ENCODE assay signal across 13 cellular contexts in genomic region chr19:5290336-5291262, GRCh38. TPM values are rescaled to one million over a fixed set of nuclear protein-coding genes. Genes with fewer than 3 reads are reported as not detected.
DNase-seq lines count a peak whose midpoint lies in the region; ATAC-seq and TF ChIP-seq lines count a peak whose summit lies in the region.
"Had no signal": no experiment of that assay in that cellular context is flagged by ENCODE, and none has a peak within 500 bp of the region (broad histone marks: within the 10 kb centered on the region; RNA-seq: fewer than 3 reads in every experiment).

No MANE protein-coding gene starts in this region.

- H3K27me3 ChIP-seq in esophagus squamous epithelium, result peaks cover 0 to 36% (median 0%) of the 10 kb centered on the region in 4 donors
- no peaks in the 10 kb centered on the region for H3K27me3 ChIP-seq in PC-3 (ENCODE audit: low read length)
- H3K27me3 ChIP-seq: cardiac muscle cell, MG63, ovary had no signal

- no peaks in the 10 kb centered on the region for H3F3A ChIP-seq in PC-3 (ENCODE audit: low read length, unreplicated experiment)

- ATAC-seq in PC-3, result no peak

- H3K27ac ChIP-seq in adipose tissue (ENCODE audit: low read depth, low read length) (peak overlapping the region; percentile 7), esophagus squamous epithelium (peak overlapping the region; percentile 15 to 92 (median 73)), temporal lobe (ENCODE audit: low read depth, low read length) (peak overlapping the region; percentile 92), PC-3 (ENCODE audit: low read length) (no peak overlapping the region)
- H3K27ac ChIP-seq: cardiac muscle cell had no signal

- TF ChIP-seq POLR2A in esophagus squamous epithelium (IDR thresholded peaks at IDR 0.05), result no peak

- POLR2A ChIA-PET in PC-3 (lab: Charles Lee; ENCODE audit: unreplicated experiment), result no interaction called here

- TF ChIP-seq CTCF in esophagus squamous epithelium (IDR thresholded peaks at IDR 0.05), result no peak
- TF ChIP-seq CTCF in nephron progenitor cell (IDR thresholded peaks at IDR 0.05), result no peak
- TF ChIP-seq CTCF in PC-3 (conservative IDR thresholded peaks at IDR 0.05; ENCODE audit: low read depth, low read length), result no peak

- H3K9me3 Mint-ChIP-seq in nephron progenitor cell, result no peaks in the 10 kb centered on the region

- intact Hi-C loops in esophagus squamous epithelium (cut with DNase I) (no loop called here), PC-3 (cut with micrococcal nuclease) (no loop called here)

- peaks cover 20% of the 10 kb centered on the region for H3K36me3 Mint-ChIP-seq in nephron progenitor cell (ENCODE audit: low read depth)

- peaks cover 50% of the 10 kb centered on the region for H3K4me1 Mint-ChIP-seq in nephron progenitor cell

- peak overlapping the region; percentile 48 for H3K4me3 Mint-ChIP-seq in nephron progenitor cell

- BruUV-seq in PC-3 (replicated peaks; lab: Mats Ljungman, UMichigan), result no TSS peak

- no peak overlapping the region for H3K27ac Mint-ChIP-seq in nephron progenitor cell

- no peak overlapping the region for H3K9ac ChIP-seq in PC-3 (ENCODE audit: low read length)

- H2AFZ ChIP-seq in PC-3 (ENCODE audit: low read length), result no peak overlapping the region

- H3K4me1 ChIP-seq in esophagus squamous epithelium (peaks cover 22 to 76% (median 36%) of the 10 kb centered on the region in 3 donors), PC-3 (ENCODE audit: insufficient read depth, low read length) (peaks cover 23% of the 10 kb centered on the region)

- H3K27me3 Mint-ChIP-seq in nephron progenitor cell (ENCODE audit: low read depth, poor library complexity), result peaks cover 3% of the 10 kb centered on the region

- H3K4me3 ChIP-seq in esophagus squamous epithelium, result peak overlapping the region in 3 of 4 donors; percentile 56 to 91 (median 72)
- no peak overlapping the region for H3K4me3 ChIP-seq in PC-3 (ENCODE audit: low read length)
- H3K4me3 ChIP-seq: cardiac muscle cell, MG63 had no signal

- H3K79me2 ChIP-seq in PC-3 (ENCODE audit: low read length), result peaks cover 8% of the 10 kb centered on the region

- H3K9me2 ChIP-seq in PC-3 (replicated peaks; ENCODE audit: low read length), result no peaks in the 10 kb centered on the region

- H3K36me3 ChIP-seq in esophagus squamous epithelium, result peaks cover 0 to 9% (median 0%) of the 10 kb centered on the region in 3 donors
- H3K36me3 ChIP-seq in PC-3 (ENCODE audit: low read depth, low read length), result peaks cover under 1% of the 10 kb centered on the region; the same call in 1 of the 2 replicates
- H3K36me3 ChIP-seq: cardiac muscle cell, MG63, ovary had no signal

- DNase-seq in esophagus squamous epithelium (lab: John Stamatoyannopoulos, UW), result no peak
- DNase-seq in nephron progenitor cell, result no peak
- DNase-seq in D341Med (ENCODE audit: low spot score), result no peak
- DNase-seq in PC-3, result no peak
- no peak for DNase-seq in NCI-H524 treated with DMSO at 0.1 percent for 48 hours (lab: John Stamatoyannopoulos, UW)
- DNase-seq: activated gamma-delta T cell treated with Interleukin-2 at 50 U/mL for 16 hours; CD4-positive, CD25-positive, alpha-beta regulatory T cell; MG63; SHP77 had no signal

- CTCF ChIA-PET in PC-3 (lab: Charles Lee), result no interaction called here

- H3K4me2 ChIP-seq in PC-3 (ENCODE audit: low read length), result no peak overlapping the region

- H4K20me1 ChIP-seq in PC-3 (ENCODE audit: low read length), result peaks cover 13% of the 10 kb centered on the region; the same call in 1 of the 2 replicates

- no peaks in the 10 kb centered on the region for H3K9me3 ChIP-seq in esophagus squamous epithelium
- no peaks in the 10 kb centered on the region for H3K9me3 ChIP-seq in PC-3 (ENCODE audit: low read length)
- H3K9me3 ChIP-seq: MG63, ovary had no signal

- WGBS in adipose tissue, 3 donors, result 63 to 77% (median 68%) methylated on average over 28 to 29 of the region's 29 CpGs
- 29 to 85% methylated on average over 2 to 4 of the region's 29 CpGs for WGBS in esophagus squamous epithelium, 2 donors

RNA-seq across cellular contexts. Expression of gene PTPRS, which starts 50.0 kb away (rescaled TPM):
- 100 to 1,000 TPM in 1 of 3 donors, 10 to 100 TPM in 2; 16.4 to 106 (median 28.5) TPM for polyA plus RNA-seq in adipose tissue
- total RNA-seq in esophagus squamous epithelium (100 to 1,000 TPM in 1 of 4 donors, 10 to 100 TPM in 3; 61.7 to 173 (median 86.6) TPM), temporal lobe (183 TPM), PC-3 (2014; rRNA removed) (106 and 134 TPM in 2 replicates)
